ENCODE assay signal across 36 cellular contexts in genomic region chr7:15606561-15606960, GRCh38. TPM values are rescaled to one million over a fixed set of nuclear protein-coding genes. Genes with fewer than 3 reads are reported as not detected.
"Had no signal": no experiment of that assay in that cellular context is flagged by ENCODE, and none has a peak within 500 bp of the region (broad histone marks: within the 10 kb centered on the region; RNA-seq: fewer than 3 reads in every experiment).

No MANE protein-coding gene starts in this region.

- H3K36me3 Mint-ChIP-seq: activated CD4-positive, alpha-beta memory T cell treated with anti-CD3 and anti-CD28 coated beads for 36 hours; activated CD8-positive, alpha-beta memory T cell treated with anti-CD3 and anti-CD28 coated beads, Interleukin-2, amount 10 ng/mL, durations not matched to agents 7 days and 5 days; activated naive CD4-positive, alpha-beta T cell treated with anti-CD3 and anti-CD28 coated beads, Interleukin-2, amount 50 U/mL, for 24 hours; activated naive CD8-positive, alpha-beta T cell treated with anti-CD3 and anti-CD28 coated beads for 36 hours had no signal

- H3K27me3 Mint-ChIP-seq: activated B cell treated with CpG ODN at 0.5 μM for 24 hours; activated CD4-positive, alpha-beta memory T cell treated with anti-CD3 and anti-CD28 coated beads for 36 hours; activated CD4-positive, alpha-beta T cell treated with anti-CD3 and anti-CD28 coated beads, Interleukin-2, amount 10 ng/mL, durations not matched to agents 24 days and 14 days; activated CD8-positive, alpha-beta memory T cell treated with anti-CD3 and anti-CD28 coated beads, Interleukin-2, amount 10 ng/mL, durations not matched to agents 7 days and 5 days; activated naive CD4-positive, alpha-beta T cell treated with anti-CD3 and anti-CD28 coated beads, Interleukin-2, amount 50 U/mL, for 24 hours; activated naive CD8-positive, alpha-beta T cell treated with anti-CD3 and anti-CD28 coated beads for 36 hours; activated naive CD8-positive, alpha-beta T cell treated with anti-CD3 and anti-CD28 coated beads, Interleukin-2, amount 50 U/mL, for 24 hours; effector memory CD8-positive, alpha-beta T cell; T-helper 17 cell had no signal

- H3K4me3 Mint-ChIP-seq: activated B cell treated with CpG ODN at 0.5 μM for 24 hours; activated CD4-positive, alpha-beta memory T cell treated with anti-CD3 and anti-CD28 coated beads for 36 hours; activated CD4-positive, alpha-beta T cell treated with anti-CD3 and anti-CD28 coated beads, Interleukin-2, amount 10 ng/mL, durations not matched to agents 24 days and 14 days; activated CD8-positive, alpha-beta memory T cell treated with anti-CD3 and anti-CD28 coated beads, Interleukin-2, amount 10 ng/mL, durations not matched to agents 7 days and 5 days; activated CD8-positive, alpha-beta T cell treated with anti-CD3 and anti-CD28 coated beads, Interleukin-2, amount 10 ng/mL, durations not matched to agents 7 days and 5 days; activated naive CD4-positive, alpha-beta T cell treated with anti-CD3 and anti-CD28 coated beads for 36 hours; activated naive CD4-positive, alpha-beta T cell treated with anti-CD3 and anti-CD28 coated beads, Interleukin-2, amount 50 U/mL, for 24 hours; activated naive CD8-positive, alpha-beta T cell treated with anti-CD3 and anti-CD28 coated beads for 36 hours; activated naive CD8-positive, alpha-beta T cell treated with anti-CD3 and anti-CD28 coated beads, Interleukin-2, amount 50 U/mL, for 24 hours; activated T-helper 1 cell treated with anti-CD3 and anti-CD28 coated beads, Interleukin-12 subunit alpha, Interleukin-12 subunit beta, Interleukin-2, Interleukin-4 antibody, amounts not matched to agents 30 ng/mL and 10 ng/mL and 1 ng/mL, durations not matched to agents 14 hours and 24 hours and 36 hours; effector memory CD8-positive, alpha-beta T cell; T-helper 17 cell; T-helper 2 cell treated with Interferon-gamma antibody and Interleukin-4, amounts not matched to agents 5 μg/mL and 100 μg/mL, for 36 hours had no signal

- H3K27ac ChIP-seq: adrenal gland, body of pancreas, esophagus muscularis mucosa, foreskin keratinocyte, gastrocnemius medialis, heart left ventricle, WERI-Rb-1 had no signal

- H3K27ac Mint-ChIP-seq: activated B cell treated with CpG ODN at 0.5 μM for 24 hours; activated CD4-positive, alpha-beta memory T cell treated with anti-CD3 and anti-CD28 coated beads for 36 hours; activated CD4-positive, alpha-beta T cell treated with anti-CD3 and anti-CD28 coated beads, Interleukin-2, amount 10 ng/mL, durations not matched to agents 24 days and 14 days; activated CD8-positive, alpha-beta memory T cell treated with anti-CD3 and anti-CD28 coated beads, Interleukin-2, amount 10 ng/mL, durations not matched to agents 7 days and 5 days; activated CD8-positive, alpha-beta T cell treated with anti-CD3 and anti-CD28 coated beads, Interleukin-2, amount 10 ng/mL, durations not matched to agents 7 days and 5 days; activated naive CD4-positive, alpha-beta T cell treated with anti-CD3 and anti-CD28 coated beads for 36 hours; activated naive CD4-positive, alpha-beta T cell treated with anti-CD3 and anti-CD28 coated beads, Interleukin-2, amount 50 U/mL, for 24 hours; activated naive CD8-positive, alpha-beta T cell treated with anti-CD3 and anti-CD28 coated beads for 36 hours; activated naive CD8-positive, alpha-beta T cell treated with anti-CD3 and anti-CD28 coated beads, Interleukin-2, amount 50 U/mL, for 24 hours; activated T-helper 1 cell treated with anti-CD3 and anti-CD28 coated beads, Interleukin-12 subunit alpha, Interleukin-12 subunit beta, Interleukin-2, Interleukin-4 antibody, amounts not matched to agents 30 ng/mL and 10 ng/mL and 1 ng/mL, durations not matched to agents 14 hours and 24 hours and 36 hours; activated T-helper 2 cell treated with anti-CD3 and anti-CD28 coated beads, Interferon-gamma antibody, Interleukin-2, Interleukin-4, amounts not matched to agents 10 μg/mL and 5 μg/mL and 100 μg/mL, durations not matched to agents 14 hours and 24 hours and 36 hours; effector memory CD8-positive, alpha-beta T cell; T-helper 17 cell; T-helper 2 cell treated with Interferon-gamma antibody and Interleukin-4, amounts not matched to agents 5 μg/mL and 100 μg/mL, for 36 hours had no signal

- H3K4me1 ChIP-seq: adrenal gland, body of pancreas, foreskin keratinocyte, gastrocnemius medialis had no signal

- H3K4me3 ChIP-seq: adrenal gland, body of pancreas, esophagus muscularis mucosa, gastrocnemius medialis, heart left ventricle had no signal

- ATAC-seq: activated CD4-positive, CD25-positive, alpha-beta regulatory T cell treated with anti-CD3 and anti-CD28 coated beads, Interleukin-2, amount 50 U/mL, for 24 hours; activated CD8-positive, alpha-beta memory T cell treated with anti-CD3 and anti-CD28 coated beads, Interleukin-2, amount 10 ng/mL, durations not matched to agents 7 days and 5 days; activated CD8-positive, alpha-beta T cell treated with anti-CD3 and anti-CD28 coated beads, Interleukin-2, amount 10 ng/mL, durations not matched to agents 7 days and 5 days; activated naive CD8-positive, alpha-beta T cell treated with anti-CD3 and anti-CD28 coated beads, Interleukin-2, amount 50 U/mL, for 24 hours; body of pancreas; effector memory CD8-positive, alpha-beta T cell; foreskin keratinocyte; gastrocnemius medialis; heart left ventricle; T-helper 17 cell had no signal

- H3K9me3 ChIP-seq: adrenal gland, body of pancreas, esophagus muscularis mucosa, gastrocnemius medialis had no signal

- H3K36me3 ChIP-seq: adrenal gland, esophagus muscularis mucosa, gastrocnemius medialis, WERI-Rb-1 had no signal

- H3K27me3 ChIP-seq: adrenal gland, body of pancreas, esophagus muscularis mucosa, foreskin keratinocyte, gastrocnemius medialis, heart left ventricle had no signal

- H3K9me3 Mint-ChIP-seq: activated B cell treated with CpG ODN at 0.5 μM for 24 hours; activated CD4-positive, alpha-beta memory T cell treated with anti-CD3 and anti-CD28 coated beads for 36 hours; activated CD4-positive, alpha-beta T cell treated with anti-CD3 and anti-CD28 coated beads, Interleukin-2, amount 10 ng/mL, durations not matched to agents 24 days and 14 days; activated naive CD4-positive, alpha-beta T cell treated with anti-CD3 and anti-CD28 coated beads, Interleukin-2, amount 50 U/mL, for 24 hours; activated T-helper 1 cell treated with anti-CD3 and anti-CD28 coated beads, Interleukin-12 subunit alpha, Interleukin-12 subunit beta, Interleukin-2, Interleukin-4 antibody, amounts not matched to agents 30 ng/mL and 10 ng/mL and 1 ng/mL, durations not matched to agents 14 hours and 24 hours and 36 hours had no signal

- DNase-seq: activated B cell treated with CpG ODN at 0.5 μM for 24 hours; activated CD4-positive, alpha-beta memory T cell treated with anti-CD3 and anti-CD28 coated beads for 36 hours; activated CD4-positive, alpha-beta T cell treated with anti-CD3 and anti-CD28 coated beads, Interleukin-2, amount 10 ng/mL, durations not matched to agents 24 days and 14 days; activated CD8-positive, alpha-beta memory T cell treated with anti-CD3 and anti-CD28 coated beads, Interleukin-2, amount 10 ng/mL, durations not matched to agents 7 days and 5 days; activated CD8-positive, alpha-beta memory T cell treated with anti-CD3 and anti-CD28 coated beads, Interleukin-2, amount 50 U/mL, for 4 hours; activated CD8-positive, alpha-beta T cell treated with anti-CD3 and anti-CD28 coated beads, Interleukin-2, amount 10 ng/mL, durations not matched to agents 7 days and 5 days; activated effector memory CD4-positive, alpha-beta T cell treated with anti-CD3 and anti-CD28 coated beads, Interleukin-2, amount 50 U/mL, for 16 hours; activated naive CD4-positive, alpha-beta T cell treated with anti-CD3 and anti-CD28 coated beads for 36 hours; activated naive CD8-positive, alpha-beta T cell treated with anti-CD3 and anti-CD28 coated beads for 36 hours; activated naive CD8-positive, alpha-beta T cell treated with anti-CD3 and anti-CD28 coated beads, Interleukin-2, amount 50 U/mL, for 24 hours; activated T-cell treated with anti-CD3 and anti-CD28 coated beads, Interleukin-2, amount 50 U/mL, for 1 hour; activated T-cell treated with anti-CD3 and anti-CD28 coated beads, Interleukin-2, amount 50 U/mL, for 48 hours; adrenal gland; amygdala; aorta; body of pancreas; caudate nucleus; cortex of kidney; dermis blood vessel endothelial cell; effector CD4-positive, alpha-beta T cell; effector memory CD8-positive, alpha-beta T cell; erythroblast; foreskin keratinocyte; gastrocnemius medialis; glutamatergic neuron; heart left ventricle; T-helper 17 cell; T1000; WERI-Rb-1 had no signal

- H3K4me1 Mint-ChIP-seq: activated B cell treated with CpG ODN at 0.5 μM for 24 hours; activated CD4-positive, alpha-beta T cell treated with anti-CD3 and anti-CD28 coated beads, Interleukin-2, amount 10 ng/mL, durations not matched to agents 24 days and 14 days; activated CD8-positive, alpha-beta memory T cell treated with anti-CD3 and anti-CD28 coated beads, Interleukin-2, amount 10 ng/mL, durations not matched to agents 7 days and 5 days; activated naive CD4-positive, alpha-beta T cell treated with anti-CD3 and anti-CD28 coated beads, Interleukin-2, amount 50 U/mL, for 24 hours; activated naive CD8-positive, alpha-beta T cell treated with anti-CD3 and anti-CD28 coated beads for 36 hours; activated naive CD8-positive, alpha-beta T cell treated with anti-CD3 and anti-CD28 coated beads, Interleukin-2, amount 50 U/mL, for 24 hours; T-helper 17 cell had no signal

RNA-seq across cellular contexts. Expression of gene AGMO, which starts 44.7 kb away (rescaled TPM):
- total RNA-seq: activated B cell treated with CpG ODN at 0.5 μM for 24 hours; activated CD4-positive, alpha-beta memory T cell treated with anti-CD3 and anti-CD28 coated beads for 36 hours; activated CD4-positive, alpha-beta T cell treated with anti-CD3 and anti-CD28 coated beads, Interleukin-2, amount 10 ng/mL, durations not matched to agents 24 days and 14 days; activated CD8-positive, alpha-beta memory T cell treated with anti-CD3 and anti-CD28 coated beads for 36 hours; activated CD8-positive, alpha-beta memory T cell treated with anti-CD3 and anti-CD28 coated beads, Interleukin-2, amount 10 ng/mL, durations not matched to agents 7 days and 5 days; activated CD8-positive, alpha-beta T cell treated with anti-CD3 and anti-CD28 coated beads, Interleukin-2, amount 10 ng/mL, durations not matched to agents 7 days and 5 days; activated naive CD4-positive, alpha-beta T cell treated with anti-CD3 and anti-CD28 coated beads for 36 hours; activated naive CD8-positive, alpha-beta T cell treated with anti-CD3 and anti-CD28 coated beads for 36 hours; activated T-helper 1 cell treated with anti-CD3 and anti-CD28 coated beads, Interleukin-12 subunit alpha, Interleukin-12 subunit beta, Interleukin-2, Interleukin-4 antibody, amounts not matched to agents 30 ng/mL and 10 ng/mL and 1 ng/mL, durations not matched to agents 14 hours and 24 hours and 36 hours; activated T-helper 2 cell treated with anti-CD3 and anti-CD28 coated beads, Interferon-gamma antibody, Interleukin-2, Interleukin-4, amounts not matched to agents 10 μg/mL and 5 μg/mL and 100 μg/mL, durations not matched to agents 14 hours and 24 hours and 36 hours; foreskin keratinocyte; T-helper 17 cell had no signal
